Comparison of ENCODE assay signal across 15 cellular contexts in genomic region chrY:15978503-15978902, GRCh38.
DNase-seq lines count a peak whose midpoint lies in the region; TF ChIP-seq lines count a peak whose summit lies in the region.
"Had no signal": no experiment of that assay in that cellular context is flagged by ENCODE, and none has a peak within 500 bp of the region (broad histone marks: within the 10 kb centered on the region; RNA-seq: fewer than 3 reads in every experiment).

No MANE protein-coding gene starts in this region.

- no peaks in the 10 kb centered on the region for H3K9me3 ChIP-seq in endocrine pancreas (ENCODE audit: control insufficient read depth, low read length)
- no peaks in the 10 kb centered on the region for H3K9me3 ChIP-seq in adrenal gland (replicated peaks in 1 of 3)
- H3K9me3 ChIP-seq: BLaER1 treated with 17β-estradiol and CSF1 and Interleukin-3, amounts not matched to agents 10 nM and 100 nM had no signal

- TF ChIP-seq POLR2A in adrenal gland (IDR thresholded peaks at IDR 0.05): no peak

- no peak for TF ChIP-seq CTCF in adrenal gland (IDR thresholded peaks at IDR 0.05)

- H3K4me1 ChIP-seq in endocrine pancreas (ENCODE audit: control insufficient read depth, insufficient read depth, low read length) (peaks cover 5% of the 10 kb centered on the region), adrenal gland (replicated peaks in 1 of 2) (no peaks in the 10 kb centered on the region)
- H3K4me1 ChIP-seq: BLaER1 treated with 17β-estradiol and CSF1 and Interleukin-3, amounts not matched to agents 10 nM and 100 nM had no signal

- H3K27me3 ChIP-seq in endocrine pancreas (ENCODE audit: control insufficient read depth, insufficient read depth, low read length): no peaks in the 10 kb centered on the region
- H3K27me3 ChIP-seq in adrenal gland: no peaks in the 10 kb centered on the region
- H3K27me3 ChIP-seq: BLaER1 treated with 17β-estradiol and CSF1 and Interleukin-3, amounts not matched to agents 10 nM and 100 nM had no signal

- H3K36me3 ChIP-seq in endocrine pancreas (ENCODE audit: control insufficient read depth, insufficient read depth, low read length) (no peaks in the 10 kb centered on the region), adrenal gland (replicated peaks in 1 of 2) (no peaks in the 10 kb centered on the region)
- H3K36me3 ChIP-seq: BLaER1 treated with 17β-estradiol and CSF1 and Interleukin-3, amounts not matched to agents 10 nM and 100 nM had no signal

- no peak overlapping the region for H3K9ac ChIP-seq in endocrine pancreas (ENCODE audit: control insufficient read depth, insufficient read depth, low read length)
- H3K9ac ChIP-seq: BLaER1 treated with 17β-estradiol and CSF1 and Interleukin-3, amounts not matched to agents 10 nM and 100 nM had no signal

- 77 to 79% methylated on average over 3 of the region's 3 CpGs; no CpG with 5 or more reads in 2 of the 4 donors for WGBS in adrenal gland, 4 donors

- intact Hi-C loops in adrenal gland (cut with DNase I): no loop called here

- peak; percentile 5 for DNase-seq in Caki2 (ENCODE audit: low read depth)
- peak; percentile 1 for DNase-seq in kidney glomerular epithelial cell (lab: John Stamatoyannopoulos, UW)
- peak; percentile 93 for DNase-seq in renal cortical epithelial cell (ENCODE audit: low read depth)
- no peak for DNase-seq in adrenal gland
- no peak for DNase-seq in GM19238 (ENCODE audit: insufficient read length, low spot score)
- DNase-seq in dermis blood vessel endothelial cell: no peak
- DNase-seq: CD8-positive, alpha-beta T cell; DMS 273 treated with DMSO at 0.1 percent for 48 hours; DMS53; DND-41; EL; H9 had no signal

- peak overlapping the region; percentile 52 for H3K4me3 ChIP-seq in endocrine pancreas (ENCODE audit: control insufficient read depth, insufficient read depth, low read length)
- no peak overlapping the region for H3K4me3 ChIP-seq in adrenal gland
- H3K4me3 ChIP-seq: BLaER1 treated with 17β-estradiol and CSF1 and Interleukin-3, amounts not matched to agents 10 nM and 100 nM; GM12878 had no signal

- in situ Hi-C loops in Caki2 (cut with HindIII; ENCODE audit: low pct_unique_long_range_greater_than_20kb, low sequenced_read_pairs): no loop called here

- no peak overlapping the region for H3K27ac ChIP-seq in adrenal gland
- H3K27ac ChIP-seq: BLaER1 treated with 17β-estradiol and CSF1 and Interleukin-3, amounts not matched to agents 10 nM and 100 nM had no signal

Comparison
In these comparisons a context has a peak if more than half of its experiments do, and no peak if none do; other contexts are left out.
1. DNase-seq: peak in Caki2 (single experiment), kidney glomerular epithelial cell (single experiment) and renal cortical epithelial cell (single experiment); none in adrenal gland (0 of 7), GM19238 (single experiment) and dermis blood vessel endothelial cell (single experiment).